In the genomic region with DNA sequence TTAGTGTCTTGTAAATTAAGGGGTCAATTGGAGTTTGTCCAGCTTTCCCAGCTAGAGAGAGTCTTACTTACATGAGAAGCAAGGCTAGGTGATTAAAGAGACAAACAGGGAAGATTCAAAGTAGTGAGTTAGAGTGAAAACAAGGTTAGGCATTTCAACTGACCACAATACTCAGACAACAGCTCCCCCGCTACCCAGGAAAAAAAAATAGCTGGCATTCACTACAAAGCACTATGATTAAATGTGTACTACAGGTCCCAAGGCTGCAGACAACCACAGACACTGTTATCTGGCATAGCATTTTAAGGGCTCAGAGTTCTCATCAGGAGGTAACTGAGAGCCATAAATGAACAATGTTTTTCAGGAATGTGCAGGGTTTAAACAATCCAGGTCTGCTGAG, we compare ENCODE assay signal across 20 cellular contexts.
"Had no signal": no experiment of that assay in that cellular context is flagged by ENCODE, and none has a peak within 500 bp of the region (broad histone marks: within the 10 kb centered on the region; RNA-seq: fewer than 3 reads in every experiment).

No MANE protein-coding gene starts in this region.

- DNase-seq: effector memory CD4-positive, alpha-beta T cell; heart left ventricle; hippocampal formation; left colon; left ventricle myocardium superior; mesenchymal stem cell; midbrain; naive B cell; occipital lobe; pancreas; right cardiac atrium; stimulated activated CD4-positive, alpha-beta T cell treated with anti-CD3 and anti-CD28 coated beads, Interleukin-2, amount 100 ng/mL, for 48 hours; stimulated activated naive CD8-positive, alpha-beta T cell treated with anti-CD3 and anti-CD28 coated beads, Interleukin-15, Interleukin-2, amounts not matched to agents 100 U/mL and 50 U/mL, for 24 hours; tibial artery; upper lobe of right lung had no signal

- H3K4me3 ChIP-seq: heart left ventricle, lung, pancreas, smooth muscle cell, suprapubic skin, tibial artery, upper lobe of right lung had no signal

- H3K4me2 ChIP-seq: smooth muscle cell had no signal

- H3K27me3 ChIP-seq: tibial artery had no signal

- H3K9me3 ChIP-seq: heart left ventricle, pancreas, suprapubic skin, tibial artery, upper lobe of right lung had no signal

- FAIRE-seq: endometrium, frontal cortex, pancreas had no signal

- H3K4me1 ChIP-seq: heart left ventricle, pancreas, suprapubic skin, tibial artery, upper lobe of right lung had no signal

- H3K36me3 ChIP-seq: heart left ventricle, pancreas, suprapubic skin, tibial artery, upper lobe of right lung had no signal

- H3K27ac ChIP-seq: heart left ventricle, pancreas, suprapubic skin, tibial artery, upper lobe of right lung had no signal
